In the genomic region with DNA sequence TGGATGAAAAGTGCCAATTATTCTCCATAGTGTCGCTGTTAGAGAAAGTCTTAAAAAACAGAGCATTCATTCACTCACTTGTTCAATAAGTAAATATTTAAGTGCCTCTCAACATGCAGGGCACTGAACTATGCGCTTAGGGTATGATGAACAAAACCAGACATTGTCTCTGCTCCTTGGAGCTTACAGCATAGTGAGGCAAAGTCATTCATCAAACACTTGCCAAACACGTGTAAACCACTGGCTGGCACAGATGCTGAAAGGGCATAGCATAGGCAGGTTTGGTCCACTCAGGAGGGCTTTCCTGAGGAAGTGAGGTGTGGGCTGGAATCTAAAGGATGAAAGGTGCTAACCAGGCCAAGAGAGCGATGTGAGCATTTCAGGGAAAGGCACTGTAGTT, we compare ENCODE assay signal across 1 cellular context.
TF ChIP-seq lines count a peak whose summit lies in the region.

No MANE protein-coding gene starts in this region.

TF ChIP-seq in HepG2, 621 proteins besides CTCF, POLR2A, EP300 and RAD21 (continued from another document and continues in another):
- TF ChIP-seq, protein P1, sequence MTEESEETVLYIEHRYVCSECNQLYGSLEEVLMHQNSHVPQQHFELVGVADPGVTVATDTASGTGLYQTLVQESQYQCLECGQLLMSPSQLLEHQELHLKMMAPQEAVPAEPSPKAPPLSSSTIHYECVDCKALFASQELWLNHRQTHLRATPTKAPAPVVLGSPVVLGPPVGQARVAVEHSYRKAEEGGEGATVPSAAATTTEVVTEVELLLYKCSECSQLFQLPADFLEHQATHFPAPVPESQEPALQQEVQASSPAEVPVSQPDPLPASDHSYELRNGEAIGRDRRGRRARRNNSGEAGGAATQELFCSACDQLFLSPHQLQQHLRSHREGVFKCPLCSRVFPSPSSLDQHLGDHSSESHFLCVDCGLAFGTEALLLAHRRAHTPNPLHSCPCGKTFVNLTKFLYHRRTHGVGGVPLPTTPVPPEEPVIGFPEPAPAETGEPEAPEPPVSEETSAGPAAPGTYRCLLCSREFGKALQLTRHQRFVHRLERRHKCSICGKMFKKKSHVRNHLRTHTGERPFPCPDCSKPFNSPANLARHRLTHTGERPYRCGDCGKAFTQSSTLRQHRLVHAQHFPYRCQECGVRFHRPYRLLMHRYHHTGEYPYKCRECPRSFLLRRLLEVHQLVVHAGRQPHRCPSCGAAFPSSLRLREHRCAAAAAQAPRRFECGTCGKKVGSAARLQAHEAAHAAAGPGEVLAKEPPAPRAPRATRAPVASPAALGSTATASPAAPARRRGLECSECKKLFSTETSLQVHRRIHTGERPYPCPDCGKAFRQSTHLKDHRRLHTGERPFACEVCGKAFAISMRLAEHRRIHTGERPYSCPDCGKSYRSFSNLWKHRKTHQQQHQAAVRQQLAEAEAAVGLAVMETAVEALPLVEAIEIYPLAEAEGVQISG (CRISPR knock-in tag; IDR thresholded peaks at IDR 0.05): no peak
- peak; percentile 76; the same call in 1 of the 2 replicates for TF ChIP-seq ARNTL (CRISPR knock-in tag; IDR thresholded peaks at IDR 0.05)
- no peak for TF ChIP-seq ZNF501 (CRISPR knock-in tag; IDR thresholded peaks at IDR 0.05)
- TF ChIP-seq ZNF12 (CRISPR knock-in tag; IDR thresholded peaks at IDR 0.05): 0 out of 2 replicates have a peak, but pooled peaks have one; percentile 25
- TF ChIP-seq ZNF550 (CRISPR knock-in tag; IDR thresholded peaks at IDR 0.05; ENCODE audit: borderline replicate concordance): no peak; the same call in 1 of the 2 replicates
- TF ChIP-seq, protein P2, sequence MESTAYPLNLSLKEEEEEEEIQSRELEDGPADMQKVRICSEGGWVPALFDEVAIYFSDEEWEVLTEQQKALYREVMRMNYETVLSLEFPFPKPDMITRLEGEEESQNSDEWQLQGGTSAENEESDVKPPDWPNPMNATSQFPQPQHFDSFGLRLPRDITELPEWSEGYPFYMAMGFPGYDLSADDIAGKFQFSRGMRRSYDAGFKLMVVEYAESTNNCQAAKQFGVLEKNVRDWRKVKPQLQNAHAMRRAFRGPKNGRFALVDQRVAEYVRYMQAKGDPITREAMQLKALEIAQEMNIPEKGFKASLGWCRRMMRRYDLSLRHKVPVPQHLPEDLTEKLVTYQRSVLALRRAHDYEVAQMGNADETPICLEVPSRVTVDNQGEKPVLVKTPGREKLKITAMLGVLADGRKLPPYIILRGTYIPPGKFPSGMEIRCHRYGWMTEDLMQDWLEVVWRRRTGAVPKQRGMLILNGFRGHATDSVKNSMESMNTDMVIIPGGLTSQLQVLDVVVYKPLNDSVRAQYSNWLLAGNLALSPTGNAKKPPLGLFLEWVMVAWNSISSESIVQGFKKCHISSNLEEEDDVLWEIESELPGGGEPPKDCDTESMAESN (CRISPR knock-in tag; conservative IDR thresholded peaks at IDR 0.05): no peak
- TF ChIP-seq ARHGAP35 (CRISPR knock-in tag; IDR thresholded peaks at IDR 0.05; ENCODE audit: borderline replicate concordance): no peak
- peak; percentile 44; the same call in 1 of the 2 replicates for TF ChIP-seq ZNF614 (CRISPR knock-in tag; IDR thresholded peaks at IDR 0.05; ENCODE audit: borderline replicate concordance)
- TF ChIP-seq BATF2 (CRISPR knock-in tag; IDR thresholded peaks at IDR 0.05): no peak
- TF ChIP-seq FOXJ3 (CRISPR knock-in tag; IDR thresholded peaks at IDR 0.05; ENCODE audit: borderline replicate concordance): no peak
- no peak for TF ChIP-seq NFAT5 (CRISPR knock-in tag; IDR thresholded peaks at IDR 0.05)
- TF ChIP-seq ONECUT2 (CRISPR knock-in tag; IDR thresholded peaks at IDR 0.05): no peak
- peak; percentile 76; the same call in 1 of the 2 replicates for TF ChIP-seq THRA (CRISPR knock-in tag; IDR thresholded peaks at IDR 0.05; ENCODE audit: borderline replicate concordance)
- peak; percentile 72 for TF ChIP-seq SAP130 (CRISPR knock-in tag; IDR thresholded peaks at IDR 0.05; ENCODE audit: low read depth)
- TF ChIP-seq, protein P3, sequence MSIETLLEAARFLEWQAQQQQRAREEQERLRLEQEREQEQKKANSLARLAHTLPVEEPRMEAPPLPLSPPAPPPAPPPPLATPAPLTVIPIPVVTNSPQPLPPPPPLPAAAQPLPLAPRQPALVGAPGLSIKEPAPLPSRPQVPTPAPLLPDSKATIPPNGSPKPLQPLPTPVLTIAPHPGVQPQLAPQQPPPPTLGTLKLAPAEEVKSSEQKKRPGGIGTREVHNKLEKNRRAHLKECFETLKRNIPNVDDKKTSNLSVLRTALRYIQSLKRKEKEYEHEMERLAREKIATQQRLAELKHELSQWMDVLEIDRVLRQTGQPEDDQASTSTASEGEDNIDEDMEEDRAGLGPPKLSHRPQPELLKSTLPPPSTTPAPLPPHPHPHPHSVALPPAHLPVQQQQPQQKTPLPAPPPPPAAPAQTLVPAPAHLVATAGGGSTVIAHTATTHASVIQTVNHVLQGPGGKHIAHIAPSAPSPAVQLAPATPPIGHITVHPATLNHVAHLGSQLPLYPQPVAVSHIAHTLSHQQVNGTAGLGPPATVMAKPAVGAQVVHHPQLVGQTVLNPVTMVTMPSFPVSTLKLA (IDR thresholded peaks at IDR 0.05): no peak
- no peak for TF ChIP-seq ZNF569 (CRISPR knock-in tag; IDR thresholded peaks at IDR 0.05; ENCODE audit: borderline replicate concordance)
- TF ChIP-seq, protein P4, sequence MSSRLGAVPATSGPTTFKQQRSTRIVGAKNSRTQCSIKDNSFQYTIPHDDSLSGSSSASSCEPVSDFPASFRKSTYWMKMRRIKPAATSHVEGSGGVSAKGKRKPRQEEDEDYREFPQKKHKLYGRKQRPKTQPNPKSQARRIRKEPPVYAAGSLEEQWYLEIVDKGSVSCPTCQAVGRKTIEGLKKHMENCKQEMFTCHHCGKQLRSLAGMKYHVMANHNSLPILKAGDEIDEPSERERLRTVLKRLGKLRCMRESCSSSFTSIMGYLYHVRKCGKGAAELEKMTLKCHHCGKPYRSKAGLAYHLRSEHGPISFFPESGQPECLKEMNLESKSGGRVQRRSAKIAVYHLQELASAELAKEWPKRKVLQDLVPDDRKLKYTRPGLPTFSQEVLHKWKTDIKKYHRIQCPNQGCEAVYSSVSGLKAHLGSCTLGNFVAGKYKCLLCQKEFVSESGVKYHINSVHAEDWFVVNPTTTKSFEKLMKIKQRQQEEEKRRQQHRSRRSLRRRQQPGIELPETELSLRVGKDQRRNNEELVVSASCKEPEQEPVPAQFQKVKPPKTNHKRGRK (CRISPR knock-in tag; IDR thresholded peaks at IDR 0.05): no peak
- no peak for TF ChIP-seq NFIB (CRISPR knock-in tag; IDR thresholded peaks at IDR 0.05; ENCODE audit: borderline replicate concordance)
- TF ChIP-seq, protein P5, sequence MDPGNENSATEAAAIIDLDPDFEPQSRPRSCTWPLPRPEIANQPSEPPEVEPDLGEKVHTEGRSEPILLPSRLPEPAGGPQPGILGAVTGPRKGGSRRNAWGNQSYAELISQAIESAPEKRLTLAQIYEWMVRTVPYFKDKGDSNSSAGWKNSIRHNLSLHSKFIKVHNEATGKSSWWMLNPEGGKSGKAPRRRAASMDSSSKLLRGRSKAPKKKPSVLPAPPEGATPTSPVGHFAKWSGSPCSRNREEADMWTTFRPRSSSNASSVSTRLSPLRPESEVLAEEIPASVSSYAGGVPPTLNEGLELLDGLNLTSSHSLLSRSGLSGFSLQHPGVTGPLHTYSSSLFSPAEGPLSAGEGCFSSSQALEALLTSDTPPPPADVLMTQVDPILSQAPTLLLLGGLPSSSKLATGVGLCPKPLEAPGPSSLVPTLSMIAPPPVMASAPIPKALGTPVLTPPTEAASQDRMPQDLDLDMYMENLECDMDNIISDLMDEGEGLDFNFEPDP (CRISPR knock-in tag; conservative IDR thresholded peaks at IDR 0.05): no peak
- TF ChIP-seq GATA4 (IDR thresholded peaks at IDR 0.05; ENCODE audit: borderline replicate concordance, low read depth): no peak
- TF ChIP-seq MAX (IDR thresholded peaks at IDR 0.05): peak; percentile 76
- no peak for TF ChIP-seq EZH2 (conservative IDR thresholded peaks at IDR 0.05; ENCODE audit: low read depth, low read length)
- TF ChIP-seq ZNF207 (IDR thresholded peaks at IDR 0.05; ENCODE audit: borderline replicate concordance): no peak
- no peak for TF ChIP-seq SP140L (CRISPR knock-in tag; IDR thresholded peaks at IDR 0.05; ENCODE audit: borderline replicate concordance)
- no peak for TF ChIP-seq ZBTB2 (CRISPR knock-in tag; IDR thresholded peaks at IDR 0.05; ENCODE audit: low read depth)
- peak; percentile 49; the same call in 1 of the 2 replicates for TF ChIP-seq IKZF5 (CRISPR knock-in tag; IDR thresholded peaks at IDR 0.05)
- TF ChIP-seq NCOA2 (CRISPR knock-in tag; IDR thresholded peaks at IDR 0.05): peak; percentile 87
- peak; percentile 63 for TF ChIP-seq CEBPG (CRISPR knock-in tag; IDR thresholded peaks at IDR 0.05)
- TF ChIP-seq SIX4 (CRISPR knock-in tag; IDR thresholded peaks at IDR 0.05): no peak
- peak in 1 of 2 experiments; percentile 42; a peak in 1 of 4 replicates for TF ChIP-seq HMGXB4 (CRISPR knock-in tag; IDR thresholded peaks at IDR 0.05; ENCODE audit: borderline replicate concordance in 1 of 2, low read depth in 1 of 2)
- TF ChIP-seq PHB2 (IDR thresholded peaks at IDR 0.05; ENCODE audit: partially characterized antibody): no peak
